16 cellular contexts compared by ENCODE assay signal in the genomic region with DNA sequence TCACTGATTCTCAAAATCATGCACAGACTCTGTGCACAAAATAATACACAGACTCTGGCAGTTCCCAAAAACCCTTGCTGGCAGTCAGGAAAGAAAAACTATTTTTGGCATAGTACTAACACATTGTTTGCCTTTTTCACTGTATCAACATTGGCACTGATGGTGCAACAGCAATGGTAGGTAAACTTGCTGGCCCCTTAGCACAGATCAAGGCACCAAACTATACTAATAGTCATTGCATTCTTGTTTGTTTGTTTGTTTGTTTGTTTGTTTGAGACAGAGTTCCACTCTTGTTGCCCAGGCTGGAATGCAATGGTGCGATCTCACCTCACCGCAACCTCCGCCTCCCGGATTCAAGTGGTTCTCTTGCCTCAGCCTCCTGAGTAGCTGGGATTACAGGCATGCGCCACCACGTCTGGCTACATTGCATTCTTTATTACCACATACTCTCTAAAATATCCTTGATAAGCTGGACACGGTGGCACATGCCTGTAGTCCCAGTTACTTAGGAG.
A peak's percentile ranks its signal among the peaks of the same experiment; 100 is the strongest.
DNase-seq lines count a peak whose midpoint lies in the region; ATAC-seq and TF ChIP-seq lines count a peak whose summit lies in the region.
"Had no signal": no experiment of that assay in that cellular context is flagged by ENCODE, and none has a peak within 500 bp of the region (broad histone marks: within the 10 kb centered on the region; RNA-seq: fewer than 3 reads in every experiment).

No MANE protein-coding gene starts in this region.

- TF ChIP-seq CTCF in LNCaP clone FGC (IDR thresholded peaks at IDR 0.05; ENCODE audit: control insufficient read depth, extremely low read depth, insufficient read depth) = no peak

- H4K91ac ChIP-seq in trophoblast cell (ENCODE audit: low read depth, low read length) = no peak overlapping the region

- H4K12ac ChIP-seq in trophoblast cell (ENCODE audit: low read depth, low read length) = no peak overlapping the region

- H3K36me3 ChIP-seq in trophoblast cell (ENCODE audit: control insufficient read depth in 1 of 2, insufficient read depth in 2 of 2, low read length in 2 of 2) = no peaks in the 10 kb centered on the region
- H3K36me3 ChIP-seq: HAP-1 had no signal

- no peak overlapping the region for H2AFZ ChIP-seq in trophoblast cell (ENCODE audit: insufficient read depth, low read length, poor library complexity)
- H2AFZ ChIP-seq: GM23338 had no signal

- no peaks in the 10 kb centered on the region for H3K4me1 ChIP-seq in trophoblast cell (ENCODE audit: control insufficient read depth in 1 of 2, insufficient read depth in 2 of 2, low read length in 2 of 2)
- H3K4me1 ChIP-seq: A549 had no signal

- H4K8ac ChIP-seq in trophoblast cell (ENCODE audit: low read depth, low read length) = no peak overlapping the region

- no peak overlapping the region for H3K14ac ChIP-seq in trophoblast cell (ENCODE audit: low read length)

- no peak for DNase-seq in Right ventricle myocardium inferior (ENCODE audit: missing footprints)
- DNase-seq in left cardiac atrium = no peak
- DNase-seq in LNCaP clone FGC (ENCODE audit: low read depth) = peak; percentile 68
- peak; percentile 51 for DNase-seq in left lobe of liver (ENCODE audit: low spot score)
- DNase-seq in trophoblast cell = peak; percentile 7 to 11
- no peak for DNase-seq in T-helper 1 cell
- no peak for DNase-seq in RKO (ENCODE audit: low spot score)
- DNase-seq: DMS53, GDM1, NCI-H1694, NCI-H524, SHP77 treated with DMSO at 0.1 percent for 48 hours, SK-N-SH had no signal

- no peaks in the 10 kb centered on the region for H3K9me3 ChIP-seq in trophoblast cell (ENCODE audit: insufficient read depth, low read depth, low read length)
- H3K9me3 ChIP-seq: A549, HAP-1, SK-N-SH had no signal

- H3K4me2 ChIP-seq in trophoblast cell (ENCODE audit: low read length) = no peak overlapping the region
- H3K4me2 ChIP-seq: A549, GM23338, SK-N-SH had no signal

- no peak overlapping the region for H3K4me3 ChIP-seq in LNCaP clone FGC (ENCODE audit: low read depth, low read length)
- H3K4me3 ChIP-seq in trophoblast cell (ENCODE audit: low read depth, low read length) = no peak overlapping the region
- H3K4me3 ChIP-seq: A549, GM23338, HAP-1 had no signal

- H2BK5ac ChIP-seq in trophoblast cell (ENCODE audit: low read depth, low read length, poor library complexity) = no peak overlapping the region

- no peaks in the 10 kb centered on the region for H3K27me3 ChIP-seq in trophoblast cell (ENCODE audit: insufficient read depth, low read length)

- peak; percentile 59 for ATAC-seq in Right ventricle myocardium inferior
- no peak for ATAC-seq in left cardiac atrium
- ATAC-seq in left lobe of liver = peak; percentile 96
- ATAC-seq: A549, GM23338 had no signal

- H3K18ac ChIP-seq in trophoblast cell (ENCODE audit: low read length) = no peak overlapping the region

- H2AK5ac ChIP-seq in trophoblast cell (ENCODE audit: low read length) = no peak overlapping the region

- intact Hi-C loops in Right ventricle myocardium inferior (cut with DNase I) (no loop called here), left cardiac atrium (cut with DNase I) (no loop called here)

- H3K79me1 ChIP-seq in trophoblast cell (ENCODE audit: low read length) = no peaks in the 10 kb centered on the region

- no peak overlapping the region for H3K23ac ChIP-seq in trophoblast cell (ENCODE audit: low read length)

- no peaks in the 10 kb centered on the region for H3K79me2 ChIP-seq in trophoblast cell (ENCODE audit: control insufficient read depth, insufficient read depth, low read length, poor library complexity)

- H3K9ac ChIP-seq in trophoblast cell (ENCODE audit: low read length) = no peak overlapping the region
- H3K9ac ChIP-seq: SK-N-SH had no signal

- no peak overlapping the region for H3K4ac ChIP-seq in trophoblast cell (ENCODE audit: low read depth, low read length)

- no peak overlapping the region for H2BK12ac ChIP-seq in trophoblast cell (ENCODE audit: low read length)

- H2BK120ac ChIP-seq in trophoblast cell (ENCODE audit: insufficient read depth, low read length, poor library complexity) = no peak overlapping the region

- no CpG with 5 or more reads among the region's 7 CpGs for WGBS in trophoblast cell (ENCODE audit: extremely low coverage, insufficient coverage, insufficient read length)

- no peak overlapping the region for H3K27ac ChIP-seq in trophoblast cell (ENCODE audit: low read depth, low read length)
- H3K27ac ChIP-seq: A549 had no signal

Comparison
In these comparisons a context has a peak if more than half of its experiments do, and no peak if none do; other contexts are left out.
1. ATAC-seq: peak in Right ventricle myocardium inferior (single experiment) and left lobe of liver (single experiment); none in left cardiac atrium (0 of 2).
2. DNase-seq: peak in LNCaP clone FGC (single experiment), left lobe of liver (single experiment) and trophoblast cell (2 of 2); none in Right ventricle myocardium inferior (single experiment), left cardiac atrium (single experiment), T-helper 1 cell (0 of 5) and RKO (single experiment).